17 cellular contexts compared by ENCODE assay signal in genomic region chr13:102328909-102329308, GRCh38.
DNase-seq lines count a peak whose midpoint lies in the region; ATAC-seq and TF ChIP-seq lines count a peak whose summit lies in the region.
"Had no signal": no experiment of that assay in that cellular context is flagged by ENCODE, and none has a peak within 500 bp of the region (broad histone marks: within the 10 kb centered on the region; RNA-seq: fewer than 3 reads in every experiment).

No MANE protein-coding gene starts in this region.

- no peaks in the 10 kb centered on the region for H3K36me3 ChIP-seq in A673 (ENCODE audit: insufficient read depth, low read length, poor library complexity, severe bottlenecking)
- H3K36me3 ChIP-seq: upper lobe of left lung had no signal

- no TSS peak for BruUV-seq in A673 (replicated peaks; lab: Mats Ljungman, UMichigan)

- no peak overlapping the region for H3K4me3 ChIP-seq in A673 (ENCODE audit: low read depth, low read length, poor library complexity, severe bottlenecking)
- H3K4me3 ChIP-seq: SK-N-MC, upper lobe of left lung had no signal

- peaks cover 60% of the 10 kb centered on the region for H3K4me1 ChIP-seq in A673 (ENCODE audit: insufficient read depth, low read length, poor library complexity, severe bottlenecking)
- H3K4me1 ChIP-seq: upper lobe of left lung had no signal

- CTCF ChIA-PET in A673 (lab: Charles Lee), result no interaction called here

- peak; percentile 81 for ATAC-seq in GM19351 (IDR thresholded peaks at IDR 0.05; ENCODE audit: unreplicated experiment)
- peak; percentile 80 for ATAC-seq in GM21786 (IDR thresholded peaks at IDR 0.05; ENCODE audit: unreplicated experiment)
- peak; percentile 84 for ATAC-seq in HG03457 (IDR thresholded peaks at IDR 0.05; ENCODE audit: unreplicated experiment)

- POLR2A ChIA-PET in A673 (lab: Charles Lee; ENCODE audit: low non-redundant PET), result no interaction called here

- peak overlapping the region; percentile 92 for H3K27ac ChIP-seq in A673 (ENCODE audit: low read depth, low read length, poor library complexity, severe bottlenecking)
- H3K27ac ChIP-seq: upper lobe of left lung had no signal

- no peak for TF ChIP-seq CTCF in A673 (conservative IDR thresholded peaks at IDR 0.05; ENCODE audit: low read depth, low read length)

- DNase-seq in A673 (ENCODE audit: low spot score) (no peak), OCI-M2 (lab: John Stamatoyannopoulos, UW; ENCODE audit: unreplicated experiment) (no peak), AML-193 (lab: John Stamatoyannopoulos, UW) (no peak), HuH-7.5 (ENCODE audit: low spot score) (no peak)
- no peak for DNase-seq in activated CD4-positive, alpha-beta T cell treated with anti-CD3 and anti-CD28 coated beads for 4 hours
- DNase-seq: activated CD8-positive, alpha-beta memory T cell treated with anti-CD3 and anti-CD28 coated beads, Interleukin-2, amount 50 U/mL, for 4 hours; CD4-positive, CD25-positive, alpha-beta regulatory T cell; cerebellar nuclear complex; DMS79; hippocampal formation; NCI-H187 treated with DMSO at 0.1 percent for 48 hours; NCI-H524; upper lobe of left lung had no signal

- no peaks in the 10 kb centered on the region for H3K9me3 ChIP-seq in A673 (ENCODE audit: low read depth, low read length, poor library complexity, severe bottlenecking)
- H3K9me3 ChIP-seq: upper lobe of left lung had no signal

- intact Hi-C loops in A673 (cut with micrococcal nuclease; ENCODE audit: unreplicated experiment), result no loop called here

- H3K27me3 ChIP-seq in A673 (replicated peaks; ENCODE audit: insufficient read depth, low read depth, low read length, poor library complexity), result no peaks in the 10 kb centered on the region
- H3K27me3 ChIP-seq: upper lobe of left lung had no signal
